ENCODE assay signal across 12 cellular contexts in genomic region chr2:674319-674985, GRCh38. TPM values are rescaled to one million over a fixed set of nuclear protein-coding genes. Genes with fewer than 3 reads are reported as not detected.
DNase-seq lines count a peak whose midpoint lies in the region; ATAC-seq and TF ChIP-seq lines count a peak whose summit lies in the region.
"Had no signal": no experiment of that assay in that cellular context is flagged by ENCODE, and none has a peak within 500 bp of the region (broad histone marks: within the 10 kb centered on the region; RNA-seq: fewer than 3 reads in every experiment).

No MANE protein-coding gene starts in this region.

- no peaks in the 10 kb centered on the region for H3K9me2 ChIP-seq in PC-9 (ENCODE audit: insufficient read depth)

- no peak for TF ChIP-seq CTCF in PC-9 (conservative IDR thresholded peaks at IDR 0.05)
- TF ChIP-seq CTCF in endodermal cell (conservative IDR thresholded peaks at IDR 0.05), result no peak
- TF ChIP-seq CTCF in suprapubic skin (IDR thresholded peaks at IDR 0.05), result no peak

- no peak overlapping the region for H3K9ac ChIP-seq in endodermal cell (ENCODE audit: extremely low read depth, low read length, poor library complexity, severe bottlenecking)
- H3K9ac ChIP-seq in skeletal muscle satellite cell (ENCODE audit: low read depth, low read length), result peak overlapping the region; percentile 41

- H3K4me3 ChIP-seq in PC-9 (no peak overlapping the region), endodermal cell (ENCODE audit: low read length) (no peak overlapping the region), skeletal muscle satellite cell (ENCODE audit: low read length) (peak overlapping the region; percentile 32), suprapubic skin (no peak overlapping the region)
- H3K4me3 ChIP-seq: prostate gland had no signal

- H3K27ac Mint-ChIP-seq in activated naive CD4-positive, alpha-beta T cell treated with anti-CD3 and anti-CD28 coated beads, Interleukin-2, amount 50 U/mL, for 72 hours, result peak overlapping the region; percentile 40 to 92
- H3K27ac Mint-ChIP-seq in endodermal cell, result no peak overlapping the region
- H3K27ac Mint-ChIP-seq: stimulated activated naive B cell treated with anti-CD40 and anti-IgM and Interleukin-4, amounts not matched to agents 10 μg/mL and 1 μg/mL and 100 μg/mL, for 72 hours had no signal

- no peaks in the 10 kb centered on the region for H3K9me3 Mint-ChIP-seq in activated naive CD4-positive, alpha-beta T cell treated with anti-CD3 and anti-CD28 coated beads, Interleukin-2, amount 50 U/mL, for 72 hours
- H3K9me3 Mint-ChIP-seq in endodermal cell, result no peaks in the 10 kb centered on the region

- no peaks in the 10 kb centered on the region for H3K27me3 Mint-ChIP-seq in endodermal cell (ENCODE audit: insufficient read depth)
- H3K27me3 Mint-ChIP-seq: stimulated activated naive B cell treated with anti-CD40 and anti-IgM and Interleukin-4, amounts not matched to agents 10 μg/mL and 1 μg/mL and 100 μg/mL, for 72 hours had no signal

- H3K9me3 ChIP-seq in PC-9 (ENCODE audit: insufficient read depth, low read depth), result no peaks in the 10 kb centered on the region
- H3K9me3 ChIP-seq in endodermal cell (ENCODE audit: control insufficient read depth, low read length), result no peaks in the 10 kb centered on the region
- H3K9me3 ChIP-seq in skeletal muscle satellite cell (replicated peaks; ENCODE audit: low read length), result no peaks in the 10 kb centered on the region
- H3K9me3 ChIP-seq in suprapubic skin, result no peaks in the 10 kb centered on the region
- H3K9me3 ChIP-seq: prostate gland had no signal

- H3K36me3 ChIP-seq in PC-9 (ENCODE audit: low read depth), result peaks cover 12% of the 10 kb centered on the region
- peaks cover 30% of the 10 kb centered on the region for H3K36me3 ChIP-seq in endodermal cell (ENCODE audit: control insufficient read depth, insufficient read depth, low read length)
- peaks cover 14% of the 10 kb centered on the region for H3K36me3 ChIP-seq in skeletal muscle satellite cell (ENCODE audit: insufficient read depth, low read length)
- peaks cover 34% of the 10 kb centered on the region for H3K36me3 ChIP-seq in suprapubic skin

- H3K4me3 Mint-ChIP-seq in endodermal cell, result no peak overlapping the region

- H2AFZ ChIP-seq in PC-9, result no peak overlapping the region

- peaks cover 22% of the 10 kb centered on the region for H3K4me1 ChIP-seq in PC-9 (replicated peaks; ENCODE audit: insufficient read depth)
- H3K4me1 ChIP-seq in endodermal cell (ENCODE audit: control insufficient read depth, insufficient read depth, low read length), result no peaks in the 10 kb centered on the region
- H3K4me1 ChIP-seq in skeletal muscle satellite cell (ENCODE audit: control insufficient read depth, insufficient read depth, low read length), result peaks cover 43% of the 10 kb centered on the region
- H3K4me1 ChIP-seq in suprapubic skin, result peaks cover 13% of the 10 kb centered on the region
- H3K4me1 ChIP-seq: prostate gland had no signal

- peaks cover 15% of the 10 kb centered on the region for H3F3A ChIP-seq in PC-9 (ENCODE audit: insufficient read depth, low read depth)

- H3K4me2 ChIP-seq in PC-9 (0 out of 2 replicates have a peak overlapping the region, but pooled peaks have one; percentile 94), skeletal muscle satellite cell (ENCODE audit: low read length) (peak overlapping the region; percentile 99)

- intact Hi-C loops in PC-9 (cut with micrococcal nuclease; ENCODE audit: unreplicated experiment), result loop anchor here (10.0 kb wide), 1 partner anchor 870 kb away; no protein-coding TSS in a partner anchor

- no peak overlapping the region for H3K27ac ChIP-seq in PC-9
- no peak overlapping the region for H3K27ac ChIP-seq in endodermal cell (ENCODE audit: low read depth, low read length)
- H3K27ac ChIP-seq in suprapubic skin, result no peak overlapping the region
- H3K27ac ChIP-seq: prostate gland had no signal

- H4K20me1 ChIP-seq in PC-9 (ENCODE audit: insufficient read depth), result peaks cover 32% of the 10 kb centered on the region

- no peak for DNase-seq in activated naive CD4-positive, alpha-beta T cell treated with anti-CD3 and anti-CD28 coated beads, Interleukin-2, amount 50 U/mL, for 72 hours (ENCODE audit: low spot score in 2 of 2)
- no peak for DNase-seq in activated naive CD4-positive, alpha-beta T cell treated with Interleukin-2 at 50 U/mL for 16 hours
- DNase-seq in PC-9 (no peak), endodermal cell (peak; percentile 46), activated gamma-delta T cell treated with Interleukin-2 at 50 U/mL for 16 hours (no peak), suprapubic skin (ENCODE audit: low spot score in 2 of 2) (no peak), D341Med (ENCODE audit: low spot score) (no peak)
- DNase-seq: NCI-H2029; stimulated activated CD4-positive, alpha-beta T cell treated with anti-CD3 and anti-CD28 coated beads, Interleukin-2, amount 100 ng/mL, for 24 hours; stimulated activated naive B cell treated with anti-CD40 and anti-IgM and Interleukin-4, amounts not matched to agents 10 μg/mL and 1 μg/mL and 100 μg/mL, for 72 hours had no signal

- H3K4me1 Mint-ChIP-seq in endodermal cell, result peaks cover 13% of the 10 kb centered on the region

- no peak for TF ChIP-seq EP300 in suprapubic skin (IDR thresholded peaks at IDR 0.05)

- CTCF ChIA-PET in PC-9 (lab: Charles Lee), result no interaction called here

- no peak for ATAC-seq in activated naive CD4-positive, alpha-beta T cell treated with anti-CD3 and anti-CD28 coated beads, Interleukin-2, amount 50 U/mL, for 72 hours
- ATAC-seq: stimulated activated naive B cell treated with anti-CD40 and anti-IgM and Interleukin-4, amounts not matched to agents 10 μg/mL and 1 μg/mL and 100 μg/mL, for 72 hours had no signal

- H3K79me2 ChIP-seq in PC-9 (ENCODE audit: low read depth), result peaks cover 37% of the 10 kb centered on the region

- H3K36me3 Mint-ChIP-seq in activated naive CD4-positive, alpha-beta T cell treated with anti-CD3 and anti-CD28 coated beads, Interleukin-2, amount 50 U/mL, for 72 hours, result peaks cover 17 to 49% of the 10 kb centered on the region in 2 donors
- peaks cover 19% of the 10 kb centered on the region for H3K36me3 Mint-ChIP-seq in endodermal cell (ENCODE audit: low read depth)

- no TSS peak for BruUV-seq in PC-9 (replicated peaks; lab: Mats Ljungman, UMichigan)

- H3K27me3 ChIP-seq in PC-9 (ENCODE audit: insufficient read depth, low read depth) (no peaks in the 10 kb centered on the region), endodermal cell (ENCODE audit: control insufficient read depth, insufficient read depth, low read length, poor library complexity, severe bottlenecking) (no peaks in the 10 kb centered on the region), skeletal muscle satellite cell (ENCODE audit: control insufficient read depth, insufficient read depth, low read length) (no peaks in the 10 kb centered on the region), suprapubic skin (no peaks in the 10 kb centered on the region)

- 80 to 97% methylated on average over 7 to 9 of the region's 9 CpGs for WGBS in endodermal cell (ENCODE audit: insufficient coverage in 1 of 2, insufficient read length in 1 of 2), 2 experiments
- 79% methylated on average over 9 of the region's 9 CpGs for WGBS in suprapubic skin

- TF ChIP-seq POLR2A in suprapubic skin (IDR thresholded peaks at IDR 0.05), result no peak

- POLR2A ChIA-PET in PC-9 (lab: Charles Lee; ENCODE audit: unreplicated experiment), result no interaction called here

RNA-seq across cellular contexts. Expression of gene TMEM18, which starts 2.8 kb away (rescaled TPM):
- total RNA-seq in activated naive CD4-positive, alpha-beta T cell treated with anti-CD3 and anti-CD28 coated beads, Interleukin-2, amount 50 U/mL, for 72 hours, result 10 to 100 TPM; 27.0 to 36.9 TPM
- total RNA-seq in PC-9 (2021) (30.5 and 32.4 TPM in 2 replicates), endodermal cell (10 to 100 TPM; 19.9 to 20.1 TPM), suprapubic skin (10 to 100 TPM; 20.4 to 24.6 (median 22.0) TPM)
- 28.9 TPM for polyA plus RNA-seq in endodermal cell (2013, experiment 1 of 2)
- polyA plus RNA-seq in endodermal cell (2013, experiment 2 of 2), result 25.7 TPM
- total RNA-seq in skeletal muscle satellite cell (2012; rRNA removed), result 14.4 and 20.8 TPM in 2 replicates
